ENCODE assay signal across 13 cellular contexts in the genomic region with DNA sequence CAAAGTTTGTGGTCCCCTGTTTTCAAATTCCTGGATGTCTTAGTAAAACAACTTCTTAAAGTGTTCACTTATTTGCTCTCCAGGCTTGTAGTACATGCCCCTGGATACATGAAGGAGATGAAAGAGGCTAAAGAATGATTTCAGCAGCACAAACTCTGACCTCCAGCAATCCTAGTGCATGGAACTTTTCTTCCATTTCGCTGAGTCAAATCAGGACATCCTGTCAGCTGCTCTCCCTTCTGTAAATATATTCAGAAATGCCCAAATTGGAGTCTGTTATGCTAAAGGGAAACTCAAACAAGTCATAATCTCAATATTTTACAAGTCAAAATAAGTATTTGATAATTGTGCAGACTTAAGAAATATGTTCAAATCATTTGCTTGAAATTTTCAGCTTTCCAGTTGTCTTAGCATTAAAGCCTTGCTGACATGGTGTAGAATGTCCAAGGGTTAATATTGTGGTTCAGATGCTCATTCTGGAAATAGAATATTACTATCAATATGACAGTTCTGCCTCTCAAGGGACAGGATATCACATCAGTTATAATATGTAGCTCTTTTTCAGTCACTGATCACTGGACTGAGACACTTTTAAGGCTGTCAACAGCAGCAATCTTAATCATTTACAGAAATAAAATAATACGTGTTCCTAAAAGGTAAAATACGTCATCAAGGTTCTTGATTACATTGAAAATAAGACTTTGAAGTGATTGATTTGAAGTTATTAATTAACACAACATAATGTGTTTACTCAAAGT.
DNase-seq lines count a peak whose midpoint lies in the region; ATAC-seq, FAIRE-seq and TF ChIP-seq lines count a peak whose summit lies in the region.
"Had no signal": no experiment of that assay in that cellular context is flagged by ENCODE, and none has a peak within 500 bp of the region (broad histone marks: within the 10 kb centered on the region; RNA-seq: fewer than 3 reads in every experiment).

No MANE protein-coding gene starts in this region.

- SMC1A ChIA-PET in GM12878 (lab: Charles Lee; ENCODE audit: uncharacterized antibody, unreplicated experiment): interaction anchor here (0.6 to 2.7 kb wide), 10 partner anchors 8 to 593 kb away, joined by 3 to 10 read pairs (median 3); no protein-coding TSS in a partner anchor

- CTCF ChIA-PET in GM12878 (lab: Yijun Ruan, JAX): interaction anchor here (0.6 to 1.7 kb wide), 7 partner anchors 14 to 1319 kb away, joined by 3 to 5 read pairs (median 4); no protein-coding TSS in a partner anchor

- H3K36me3 ChIP-seq in GM12878 (ENCODE audit: control insufficient read depth in 2 of 2, insufficient read depth in 2 of 2, low read length in 1 of 2): no peaks in the 10 kb centered on the region
- H3K36me3 ChIP-seq in endodermal cell (ENCODE audit: control insufficient read depth, insufficient read depth, low read length): no peaks in the 10 kb centered on the region

- peak; percentile 81 to 84 for TF ChIP-seq EP300 in GM12878 (IDR thresholded peaks at IDR 0.05; ENCODE audit: borderline replicate concordance in 1 of 2, control insufficient read depth in 1 of 2, low read depth in 2 of 2, low read length in 2 of 2)

- POLR2A ChIA-PET in GM12878 (lab: Charles Lee): no interaction called here

- peak overlapping the region; percentile 71 for H3K4me2 ChIP-seq in GM12878 (ENCODE audit: control insufficient read depth, insufficient read depth)

- no peaks in the 10 kb centered on the region for H3K27me3 Mint-ChIP-seq in endodermal cell (ENCODE audit: insufficient read depth)
- no peaks in the 10 kb centered on the region for H3K27me3 Mint-ChIP-seq in type B pancreatic cell

- peaks cover 4% of the 10 kb centered on the region for H3K9me3 Mint-ChIP-seq in endodermal cell
- H3K9me3 Mint-ChIP-seq in type B pancreatic cell: no peaks in the 10 kb centered on the region

- H3K27me3 ChIP-seq in GM12878 (replicated peaks in 1 of 2; ENCODE audit: control insufficient read depth in 2 of 2, insufficient read depth in 2 of 2, low read length in 1 of 2) (no peaks in the 10 kb centered on the region), endodermal cell (ENCODE audit: control insufficient read depth, insufficient read depth, low read length, poor library complexity, severe bottlenecking) (no peaks in the 10 kb centered on the region)

- DNase-seq in GM12891 (ENCODE audit: insufficient read length, low spot score): no peak
- DNase-seq in GM12878 (ENCODE audit: low read depth, low spot score): peak; percentile 48
- DNase-seq in endodermal cell: no peak
- DNase-seq in type B pancreatic cell (ENCODE audit: extremely low spot score, unreplicated experiment): no peak
- DNase-seq in NCI-H2107 (lab: John Stamatoyannopoulos, UW): no peak
- DNase-seq: activated CD4-positive, alpha-beta T cell treated with anti-CD3 and anti-CD28 coated beads for 4 hours; activated naive CD4-positive, alpha-beta T cell treated with anti-CD3 and anti-CD28 coated beads, Interleukin-2, amount 50 U/mL, for 16 hours; immature natural killer cell; NCI-H2081 treated with DMSO at 0.1 percent for 48 hours; SIG-M5 had no signal

- RAD21 ChIA-PET in GM12878 (lab: Charles Lee; ENCODE audit: unreplicated experiment): interaction anchor here (0.9 to 3.2 kb wide), 4 partner anchors 37 to 64 kb away, joined by 3 to 15 read pairs (median 5); no protein-coding TSS in a partner anchor

- H3K79me2 ChIP-seq in GM12878 (ENCODE audit: control insufficient read depth, insufficient read depth, low read length): no peaks in the 10 kb centered on the region

- 5% methylated on average over 3 of the region's 3 CpGs for WGBS in GM12878 (ENCODE audit: insufficient coverage, insufficient replicate concordance, low lambda C conversion rate, missing lambda C conversion rate)
- WGBS in endodermal cell (ENCODE audit: insufficient coverage in 1 of 2, insufficient read length in 1 of 2), 2 experiments: 90% methylated on average over 3 of the region's 3 CpGs; no CpG with 5 or more reads in 1 of the 2 experiments

- intact Hi-C loops in GM12878 (cut with micrococcal nuclease; ENCODE audit: unreplicated experiment): loop anchor here (5.0 kb wide), 3 partner anchors 39 to 146 kb away; no protein-coding TSS in a partner anchor

- peak; percentile 51 for ATAC-seq in GM19468 (IDR thresholded peaks at IDR 0.05; ENCODE audit: extremely low read depth, unreplicated experiment)
- ATAC-seq in HG03025 (IDR thresholded peaks at IDR 0.05; ENCODE audit: low FRiP score, unreplicated experiment): peak; percentile 71
- ATAC-seq in GM12878: peak; percentile 87
- ATAC-seq in activated CD4-positive, CD25-positive, alpha-beta regulatory T cell treated with anti-CD3 and anti-CD28 coated beads, Interleukin-2, amount 50 U/mL, for 24 hours: no peak

- H3K4me1 ChIP-seq in GM12878 (ENCODE audit: control insufficient read depth, insufficient read depth, low read length) (peaks cover 11% of the 10 kb centered on the region), endodermal cell (ENCODE audit: control insufficient read depth, insufficient read depth, low read length) (no peaks in the 10 kb centered on the region)

- no peak overlapping the region for H3K4me3 Mint-ChIP-seq in endodermal cell
- H3K4me3 Mint-ChIP-seq in type B pancreatic cell: no peak overlapping the region

- TF ChIP-seq RAD21 in GM12878 (IDR thresholded peaks at IDR 0.05; ENCODE audit: insufficient read depth, low read depth, low read length): no peak

- H3K4me1 Mint-ChIP-seq in endodermal cell (no peaks in the 10 kb centered on the region), type B pancreatic cell (ENCODE audit: unreplicated experiment) (peaks cover 8% of the 10 kb centered on the region)
- H3K4me1 Mint-ChIP-seq: immature natural killer cell had no signal

- H3K9ac ChIP-seq in GM12878 (ENCODE audit: control insufficient read depth, insufficient read depth, low read length) (peak overlapping the region; percentile 39; the same call in 1 of the 2 replicates), endodermal cell (ENCODE audit: extremely low read depth, low read length, poor library complexity, severe bottlenecking) (no peak overlapping the region)

- H3K4me3 ChIP-seq in GM12878 (no peak overlapping the region), endodermal cell (ENCODE audit: low read length) (no peak overlapping the region)

- in situ Hi-C loops in GM12878 (cut with MboI): no loop called here

- TF ChIP-seq POLR2A in GM12891 (IDR thresholded peaks at IDR 0.05; ENCODE audit: low read depth, low read length): no peak
- no peak for TF ChIP-seq POLR2A in GM12878 (IDR thresholded peaks at IDR 0.05; ENCODE audit: low read depth, low read length)

- no peaks in the 10 kb centered on the region for H3K36me3 Mint-ChIP-seq in endodermal cell (ENCODE audit: low read depth)
- no peaks in the 10 kb centered on the region for H3K36me3 Mint-ChIP-seq in type B pancreatic cell
- H3K36me3 Mint-ChIP-seq: immature natural killer cell had no signal

- TF ChIP-seq CTCF in GM12878 (IDR thresholded peaks at IDR 0.05 in 2 of 3, conservative IDR thresholded peaks at IDR 0.05 in 1 of 3; ENCODE audit: control insufficient read depth in 2 of 3, extremely low read depth in 1 of 3, insufficient read depth in 1 of 3, low read depth in 3 of 3, low read length in 3 of 3) (no peak), endodermal cell (conservative IDR thresholded peaks at IDR 0.05) (no peak), type B pancreatic cell (conservative IDR thresholded peaks at IDR 0.05) (no peak)

- H3K27ac Mint-ChIP-seq in endodermal cell: no peak overlapping the region
- H3K27ac Mint-ChIP-seq in type B pancreatic cell: no peak overlapping the region
- H3K27ac Mint-ChIP-seq: immature natural killer cell had no signal

- H3K27ac ChIP-seq in GM12878 (ENCODE audit: control insufficient read depth, insufficient read depth) (peak overlapping the region; percentile 69), endodermal cell (ENCODE audit: low read depth, low read length) (no peak overlapping the region)

- H4K20me1 ChIP-seq in GM12878 (ENCODE audit: control insufficient read depth, insufficient read depth): no peaks in the 10 kb centered on the region

- no TSS peak for BruUV-seq in GM12878 (replicated peaks; lab: Mats Ljungman, UMichigan)

- peak overlapping the region; percentile 39; the same call in 1 of the 2 replicates for H2AFZ ChIP-seq in GM12878 (ENCODE audit: control insufficient read depth, low read depth, low read length)

- no peaks in the 10 kb centered on the region for H3K9me3 ChIP-seq in GM12878 (replicated peaks; ENCODE audit: control insufficient read depth, insufficient read depth, low read length)
- H3K9me3 ChIP-seq in endodermal cell (ENCODE audit: control insufficient read depth, low read length): no peaks in the 10 kb centered on the region

- FAIRE-seq in GM12891 (lab: Jason Lieb, UNC) (peak; percentile 23), GM12878 (lab: Jason Lieb, UNC) (peak; percentile 80)

TF ChIP-seq in GM12891, 5 proteins besides CTCF, POLR2A, EP300 and RAD21:
- TF ChIP-seq TAF1 (IDR thresholded peaks at IDR 0.05; ENCODE audit: low read depth, low read length) (no peak), POLR2AphosphoS5 (IDR thresholded peaks at IDR 0.05; ENCODE audit: low read depth, low read length) (no peak), SPI1 (IDR thresholded peaks at IDR 0.05; ENCODE audit: low read depth, low read length) (no peak), PAX5 (IDR thresholded peaks at IDR 0.05; ENCODE audit: insufficient read depth, low read length, severe bottlenecking) (no peak), POU2F2 (IDR thresholded peaks at IDR 0.05; ENCODE audit: low read depth, low read length) (no peak)

TF ChIP-seq in GM12878, 131 proteins besides CTCF, POLR2A, EP300 and RAD21 (continues in another document):
- TF ChIP-seq MTA2 (IDR thresholded peaks at IDR 0.05; ENCODE audit: low read depth): peak; percentile 93
- TF ChIP-seq TCF7 (IDR thresholded peaks at IDR 0.05; ENCODE audit: borderline replicate concordance): no peak; the same call in none of the 2 replicates

Comparison
In these comparisons a context has a peak if more than half of its experiments do, and no peak if none do; other contexts are left out.
1. ATAC-seq: peak in GM19468 (single experiment), HG03025 (single experiment) and GM12878 (single experiment); none in activated CD4-positive, CD25-positive, alpha-beta regulatory T cell treated with anti-CD3 and anti-CD28 coated beads, Interleukin-2, amount 50 U/mL, for 24 hours (0 of 2).